In genomic region chr1:235883261-235883927, GRCh38 we compare ENCODE assay signal across 8 cellular contexts. TPM values are rescaled to one million over a fixed set of nuclear protein-coding genes. Genes with fewer than 3 reads are reported as not detected.
A peak's percentile ranks its signal among the peaks of the same experiment; 100 is the strongest.
DNase-seq lines count a peak whose midpoint lies in the region; ATAC-seq and TF ChIP-seq lines count a peak whose summit lies in the region.

No MANE protein-coding gene starts in this region.

- peak overlapping the region in 1 of 2 donors; percentile 73 for H3K9ac ChIP-seq in liver (ENCODE audit: low read depth in 1 of 2, low read length in 2 of 2)

- H3K4me3 ChIP-seq in liver (ENCODE audit: low read depth in 1 of 3, low read length in 3 of 3) (peak overlapping the region; percentile 28 to 64 (median 36)), upper lobe of left lung (peak overlapping the region in 3 of 4 donors; percentile 18 to 26 (median 24))

- peaks cover 39% of the 10 kb centered on the region for H3K4me1 Mint-ChIP-seq in central memory CD8-positive, alpha-beta T cell

- DNase-seq in stimulated activated CD4-positive, alpha-beta T cell treated with anti-CD3 and anti-CD28 coated beads, Interleukin-1b, Interleukin-23, amount 100 ng/mL, for 48 hours = peak; percentile 20
- no peak for DNase-seq in stimulated activated CD4-positive, alpha-beta T cell treated with anti-CD3 and anti-CD28 coated beads, Interleukin-2, amount 100 ng/mL, for 48 hours
- DNase-seq in NCI-H2107 treated with DMSO at 0.1 percent for 48 hours (lab: John Stamatoyannopoulos, UW; ENCODE audit: unreplicated experiment) = peak; percentile 66
- DNase-seq in central memory CD8-positive, alpha-beta T cell (ENCODE audit: low spot score in 2 of 2) = no peak
- peak in 1 of 2 donors; percentile 86 for DNase-seq in upper lobe of left lung
- no peak for DNase-seq in NCI-H146 (lab: John Stamatoyannopoulos, UW)

- TF ChIP-seq RAD21 in liver (IDR thresholded peaks at IDR 0.05) = peak; percentile 33 to 36

- H3K36me3 ChIP-seq in liver (ENCODE audit: control insufficient read depth in 4 of 4, insufficient read depth in 3 of 4, low read depth in 1 of 4, low read length in 3 of 4) (no peaks in the 10 kb centered on the region), upper lobe of left lung (no peaks in the 10 kb centered on the region)

- H3K9me3 Mint-ChIP-seq in central memory CD8-positive, alpha-beta T cell = no peaks in the 10 kb centered on the region

- peak overlapping the region; percentile 2 for H3K4me3 Mint-ChIP-seq in central memory CD8-positive, alpha-beta T cell

- peak overlapping the region; percentile 75 to 78 for H3K27ac ChIP-seq in liver (ENCODE audit: low read depth in 1 of 2, low read length in 2 of 2)
- H3K27ac ChIP-seq in upper lobe of left lung = peak overlapping the region; percentile 7 to 63 (median 10)

- no peaks in the 10 kb centered on the region for H3K27me3 Mint-ChIP-seq in central memory CD8-positive, alpha-beta T cell

- H3K27ac Mint-ChIP-seq in central memory CD8-positive, alpha-beta T cell (ENCODE audit: low read depth) = no peak overlapping the region

- H3K27me3 ChIP-seq in liver (ENCODE audit: control insufficient read depth in 4 of 4, insufficient read depth in 4 of 4, low read length in 3 of 4) = no peaks in the 10 kb centered on the region
- no peaks in the 10 kb centered on the region for H3K27me3 ChIP-seq in upper lobe of left lung

- TF ChIP-seq EP300 in upper lobe of left lung (IDR thresholded peaks at IDR 0.05) = peak in 1 of 4 donors; percentile 78

- peaks cover 10% of the 10 kb centered on the region for H3K36me3 Mint-ChIP-seq in central memory CD8-positive, alpha-beta T cell (ENCODE audit: insufficient read depth)

- H3K9me3 ChIP-seq in liver (ENCODE audit: control insufficient read depth in 4 of 4, low read length in 3 of 4) (no peaks in the 10 kb centered on the region), upper lobe of left lung (no peaks in the 10 kb centered on the region)

- no peak for TF ChIP-seq CTCF in liver (IDR thresholded peaks at IDR 0.05; ENCODE audit: low read depth, low read length, missing input control)
- TF ChIP-seq CTCF in upper lobe of left lung (IDR thresholded peaks at IDR 0.05) = no peak

- TF ChIP-seq POLR2A in upper lobe of left lung (IDR thresholded peaks at IDR 0.05) = no peak

- ATAC-seq in central memory CD8-positive, alpha-beta T cell (replicated peaks; ENCODE audit: extremely low read depth, poor library complexity, severe bottlenecking) = no peak
- ATAC-seq in upper lobe of left lung (ENCODE audit: low FRiP score in 2 of 2) = peak; percentile 71 to 86
- ATAC-seq in HG02588 (IDR thresholded peaks at IDR 0.05; ENCODE audit: unreplicated experiment) = no peak

- WGBS in liver = 17% methylated on average over 12 of the region's 12 CpGs
- WGBS in upper lobe of left lung, 2 donors = 31 to 35% methylated on average over 8 to 12 of the region's 12 CpGs

- H3K4me1 ChIP-seq in liver (ENCODE audit: control insufficient read depth in 4 of 4, insufficient read depth in 4 of 4, low read length in 3 of 4) (peaks cover 0 to 22% (median 10%) of the 10 kb centered on the region in 4 donors), upper lobe of left lung (peaks cover 6 to 25% (median 13%) of the 10 kb centered on the region in 4 donors)

TF ChIP-seq in liver, 16 proteins besides CTCF, POLR2A, EP300 and RAD21:
- TF ChIP-seq HNF4A (conservative IDR thresholded peaks at IDR 0.05) = peak in 1 of 2 donors; percentile 58
- peak; percentile 57 for TF ChIP-seq TAF1 (conservative IDR thresholded peaks at IDR 0.05)
- peak; percentile 44 to 78 for TF ChIP-seq RXRA (IDR thresholded peaks at IDR 0.05)
- no peak for TF ChIP-seq HNF4G (IDR thresholded peaks at IDR 0.05)
- TF ChIP-seq ZBTB33 (IDR thresholded peaks at IDR 0.05) = peak; percentile 50
- TF ChIP-seq NR2F2 (IDR thresholded peaks at IDR 0.05) = peak; percentile 91
- TF ChIP-seq YY1 (IDR thresholded peaks at IDR 0.05) = peak; percentile 79
- TF ChIP-seq EGR1 (IDR thresholded peaks at IDR 0.05; ENCODE audit: low read depth in 2 of 2) = peak in 1 of 2 donors; percentile 43
- TF ChIP-seq MAX (IDR thresholded peaks at IDR 0.05) = peak; percentile 73
- TF ChIP-seq JUND (IDR thresholded peaks at IDR 0.05) = peak; percentile 95 to 98
- TF ChIP-seq REST (IDR thresholded peaks at IDR 0.05) = no peak
- TF ChIP-seq ATF3 (IDR thresholded peaks at IDR 0.05) = peak; percentile 62
- TF ChIP-seq FOXA1 (IDR thresholded peaks at IDR 0.05) = no peak
- TF ChIP-seq GABPA (IDR thresholded peaks at IDR 0.05 in 1 of 2, conservative IDR thresholded peaks at IDR 0.05 in 1 of 2) = peak in 1 of 2 donors; percentile 12
- peak; percentile 55 for TF ChIP-seq SP1 (IDR thresholded peaks at IDR 0.05)
- TF ChIP-seq FOXA2 (IDR thresholded peaks at IDR 0.05) = no peak

RNA-seq across cellular contexts. Expression of gene LYST, which starts 16.7 kb away (rescaled TPM):
- total RNA-seq in liver (10 to 100 TPM; 19.9 to 45.9 TPM), upper lobe of left lung (10 to 100 TPM; 34.0 to 87.0 (median 54.0) TPM)
- polyA plus RNA-seq in liver = 1 to 10 TPM; 3.4 to 8.4 TPM

Comparison
In these comparisons a context has a peak if more than half of its experiments do, and no peak if none do; other contexts are left out.
1. DNase-seq: peak in stimulated activated CD4-positive, alpha-beta T cell treated with anti-CD3 and anti-CD28 coated beads, Interleukin-1b, Interleukin-23, amount 100 ng/mL, for 48 hours (single experiment) and NCI-H2107 treated with DMSO at 0.1 percent for 48 hours (single experiment); none in stimulated activated CD4-positive, alpha-beta T cell treated with anti-CD3 and anti-CD28 coated beads, Interleukin-2, amount 100 ng/mL, for 48 hours (0 of 2), central memory CD8-positive, alpha-beta T cell (0 of 2) and NCI-H146 (single experiment).
2. ATAC-seq: peak in upper lobe of left lung (2 of 2); none in central memory CD8-positive, alpha-beta T cell (single experiment) and HG02588 (single experiment).